19 cellular contexts compared by ENCODE assay signal in the genomic region with DNA sequence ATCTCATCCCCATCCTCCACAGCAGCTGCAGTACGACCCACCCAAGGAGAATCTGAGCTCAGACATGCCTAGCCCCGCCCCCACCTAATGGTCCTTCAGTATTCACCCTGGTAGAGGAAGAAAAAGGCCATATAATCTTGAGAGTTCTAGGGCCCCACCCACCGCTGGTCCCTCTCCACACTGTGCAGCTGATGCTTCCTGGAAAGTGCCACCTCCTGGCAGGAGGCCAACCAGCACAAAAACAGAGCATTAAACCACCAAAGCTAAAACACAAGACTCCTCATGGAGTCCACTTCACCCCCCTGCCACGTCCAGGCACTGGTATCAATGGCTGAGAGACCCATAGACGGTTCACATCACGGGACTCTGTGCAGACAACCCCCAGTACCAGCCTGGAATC. TPM values are rescaled to one million over a fixed set of nuclear protein-coding genes. Genes with fewer than 3 reads are reported as not detected.
"Had no signal": no experiment of that assay in that cellular context is flagged by ENCODE, and none has a peak within 500 bp of the region (broad histone marks: within the 10 kb centered on the region; RNA-seq: fewer than 3 reads in every experiment).

No MANE protein-coding gene starts in this region.

- H3K27ac ChIP-seq: breast epithelium, coronary artery, VCaP had no signal

- FAIRE-seq: RCC 7860 had no signal

- DNase-seq: activated CD4-positive, alpha-beta T cell treated with anti-CD3 and anti-CD28 coated beads for 36 hours; activated CD4-positive, alpha-beta T cell treated with anti-CD3 and anti-CD28 coated beads, Interleukin-2, amount 50 U/mL, for 1 hour; activated CD8-positive, alpha-beta memory T cell treated with anti-CD3 and anti-CD28 coated beads, Interleukin-2, amount 50 U/mL, for 48 hours; activated CD8-positive, alpha-beta T cell treated with anti-CD3 and anti-CD28 coated beads, Interleukin-2, amount 10 ng/mL, durations not matched to agents 7 days and 5 days; activated naive CD4-positive, alpha-beta T cell treated with anti-CD3 and anti-CD28 coated beads, Interleukin-2, amount 50 U/mL, for 16 hours; activated T-cell treated with anti-CD3 and anti-CD28 coated beads, Interleukin-2, amount 50 U/mL, for 1 hour; aorta; MM.1S; NCI-H1105 treated with DMSO at 0.1 percent for 48 hours; NCI-H1930; NCI-H446; NCI-H526; PC-3; SHP77 had no signal

- H3K27me3 ChIP-seq: breast epithelium had no signal

- H3K36me3 ChIP-seq: breast epithelium had no signal

- ATAC-seq: activated CD4-positive, alpha-beta T cell treated with anti-CD3 and anti-CD28 coated beads for 36 hours; activated CD8-positive, alpha-beta T cell treated with anti-CD3 and anti-CD28 coated beads, Interleukin-2, amount 10 ng/mL, durations not matched to agents 7 days and 5 days; PC-3 had no signal

- H3K4me3 ChIP-seq: breast epithelium, coronary artery had no signal

- H3K4me1 ChIP-seq: breast epithelium had no signal

RNA-seq across cellular contexts. Expression of a gene that starts 40.7 kb away (rescaled TPM):
- total RNA-seq: activated CD4-positive, alpha-beta T cell treated with anti-CD3 and anti-CD28 coated beads for 36 hours; activated CD8-positive, alpha-beta T cell treated with anti-CD3 and anti-CD28 coated beads, Interleukin-2, amount 10 ng/mL, durations not matched to agents 7 days and 5 days; aorta; breast epithelium; PC-3; SK-MEL-5 had no signal
- polyA plus RNA-seq: aorta had no signal
